In genomic region chr17:45106582-45106981, GRCh38 we compare ENCODE assay signal across 22 cellular contexts. TPM values are rescaled to one million over a fixed set of nuclear protein-coding genes. Genes with fewer than 3 reads are reported as not detected.
DNase-seq lines count a peak whose midpoint lies in the region; ATAC-seq, FAIRE-seq and TF ChIP-seq lines count a peak whose summit lies in the region.
"Had no signal": no experiment of that assay in that cellular context is flagged by ENCODE, and none has a peak within 500 bp of the region (broad histone marks: within the 10 kb centered on the region; RNA-seq: fewer than 3 reads in every experiment).

No MANE protein-coding gene starts in this region.

- CTCF ChIA-PET in GM12878 (lab: Yijun Ruan, JAX), result no interaction called here

- ATAC-seq in GM12878 (no peak), GM18520 (IDR thresholded peaks at IDR 0.05; ENCODE audit: unreplicated experiment) (no peak)
- ATAC-seq: GM23338; natural killer cell; stimulated activated naive B cell treated with anti-CD40 and anti-IgM and Interleukin-4, amounts not matched to agents 10 μg/mL and 1 μg/mL and 100 μg/mL, for 72 hours; WTC11 had no signal

- TF ChIP-seq EP300 in GM12878 (IDR thresholded peaks at IDR 0.05; ENCODE audit: borderline replicate concordance in 1 of 2, control insufficient read depth in 1 of 2, low read depth in 2 of 2, low read length in 2 of 2) (no peak), sigmoid colon (IDR thresholded peaks at IDR 0.05) (no peak)

- no peak for TF ChIP-seq RAD21 in GM12878 (IDR thresholded peaks at IDR 0.05; ENCODE audit: insufficient read depth, low read depth, low read length)

- H3K36me3 Mint-ChIP-seq in HFFc6 (ENCODE audit: low read depth), result peaks cover 25% of the 10 kb centered on the region
- H3K36me3 Mint-ChIP-seq: natural killer cell had no signal

- TF ChIP-seq POLR2A in GM12878 (IDR thresholded peaks at IDR 0.05; ENCODE audit: low read depth, low read length) (peak; percentile 35; the same call in 1 of the 2 replicates), sigmoid colon (IDR thresholded peaks at IDR 0.05) (no peak)

- H3K27me3 ChIP-seq in GM12878 (replicated peaks in 1 of 2; ENCODE audit: control insufficient read depth in 2 of 2, insufficient read depth in 2 of 2, low read length in 1 of 2) (no peaks in the 10 kb centered on the region), sigmoid colon (no peaks in the 10 kb centered on the region)
- H3K27me3 ChIP-seq: Peyer's patch had no signal

- in situ Hi-C loops in GM12878 (cut with MboI), result loop anchor here (10.0 kb wide), 1 partner anchor 182 kb away; no protein-coding TSS in a partner anchor

- peaks cover 10% of the 10 kb centered on the region for H3K27me3 Mint-ChIP-seq in HFFc6 (ENCODE audit: insufficient read depth)
- H3K27me3 Mint-ChIP-seq: stimulated activated naive B cell treated with anti-CD40 and anti-IgM and Interleukin-4, amounts not matched to agents 10 μg/mL and 1 μg/mL and 100 μg/mL, for 72 hours had no signal

- BruUV-seq in GM12878 (replicated peaks; lab: Mats Ljungman, UMichigan), result no TSS peak

- H2AFZ ChIP-seq in GM12878 (ENCODE audit: control insufficient read depth, low read depth, low read length), result no peak overlapping the region
- H2AFZ ChIP-seq: GM23338, parathyroid adenoma had no signal

- H3K4me3 Mint-ChIP-seq in HFFc6, result no peak overlapping the region
- H3K4me3 Mint-ChIP-seq: GM23338; natural killer cell; stimulated activated naive B cell treated with anti-CD40 and anti-IgM and Interleukin-4, amounts not matched to agents 10 μg/mL and 1 μg/mL and 100 μg/mL, for 72 hours; WTC11 had no signal

- H4K20me1 ChIP-seq in GM12878 (ENCODE audit: control insufficient read depth, insufficient read depth), result peaks cover 3% of the 10 kb centered on the region; the same call in 1 of the 2 replicates

- H3K9me3 ChIP-seq in GM12878 (replicated peaks; ENCODE audit: control insufficient read depth, insufficient read depth, low read length) (no peaks in the 10 kb centered on the region), sigmoid colon (no peaks in the 10 kb centered on the region)
- H3K9me3 ChIP-seq: Peyer's patch had no signal

- no peaks in the 10 kb centered on the region for H3K79me2 ChIP-seq in GM12878 (ENCODE audit: control insufficient read depth, insufficient read depth, low read length)
- H3K79me2 ChIP-seq: parathyroid adenoma had no signal

- DNase-seq in HFFc6, result no peak
- no peak for DNase-seq in GM12878 (ENCODE audit: low read depth, low spot score)
- peak; percentile 83 for DNase-seq in fibroblast of peridontal ligament (ENCODE audit: extremely low read depth)
- DNase-seq in sigmoid colon, result no peak
- no peak for DNase-seq in NCI-H82 treated with DMSO at 0.1 percent for 48 hours (lab: John Stamatoyannopoulos, UW; ENCODE audit: unreplicated experiment)
- DNase-seq in SKM-1 treated with dmso at 0.1 percent for 144 hours (lab: John Stamatoyannopoulos, UW; ENCODE audit: unreplicated experiment), result no peak
- DNase-seq: ACHN; activated naive CD4-positive, alpha-beta T cell treated with Interleukin-2 at 50 U/mL for 16 hours; cortex of kidney; DMS153; midbrain; natural killer cell; NCI-H1092; NCI-H187; NCI-H524 treated with DMSO at 0.1 percent for 48 hours; Peyer's patch; stimulated activated CD4-positive, alpha-beta T cell treated with anti-CD3 and anti-CD28 coated beads, Interleukin-4, amount 100 ng/mL, for 4 hours; stimulated activated naive B cell treated with anti-CD40 and anti-IgM and Interleukin-4, amounts not matched to agents 10 μg/mL and 1 μg/mL and 100 μg/mL, for 72 hours had no signal

- no peak for FAIRE-seq in GM12878 (lab: Jason Lieb, UNC)

- no peaks in the 10 kb centered on the region for H3K9me3 Mint-ChIP-seq in HFFc6
- H3K9me3 Mint-ChIP-seq: GM23338; natural killer cell; stimulated activated naive B cell treated with anti-CD40 and anti-IgM and Interleukin-4, amounts not matched to agents 10 μg/mL and 1 μg/mL and 100 μg/mL, for 72 hours; WTC11 had no signal

- no peak overlapping the region for H3K4me3 ChIP-seq in GM12878
- no peak overlapping the region for H3K4me3 ChIP-seq in sigmoid colon
- H3K4me3 ChIP-seq: GM23338, Peyer's patch had no signal

- H3K36me3 ChIP-seq in GM12878 (ENCODE audit: control insufficient read depth in 2 of 2, insufficient read depth in 2 of 2, low read length in 1 of 2) (peaks cover 47 to 51% of the 10 kb centered on the region in 2 experiments), sigmoid colon (peaks cover 28 to 76% (median 54%) of the 10 kb centered on the region in 4 donors)

- intact Hi-C loops in GM12878 (cut with micrococcal nuclease; ENCODE audit: unreplicated experiment), result no loop called here
- intact Hi-C loops in sigmoid colon (cut with DNase I), result no loop called here

- POLR2A ChIA-PET in GM12878 (lab: Charles Lee), result no interaction called here

- H3K27ac ChIP-seq in GM12878 (ENCODE audit: control insufficient read depth, insufficient read depth) (no peak overlapping the region), sigmoid colon (peak overlapping the region in 3 of 4 donors; percentile 27 to 87 (median 54))
- H3K27ac ChIP-seq: parathyroid adenoma, Peyer's patch had no signal

- RAD21 ChIA-PET in GM12878 (lab: Charles Lee; ENCODE audit: unreplicated experiment), result no interaction called here

- peaks cover 6% of the 10 kb centered on the region for H3K4me1 Mint-ChIP-seq in HFFc6 (ENCODE audit: low read depth)
- H3K4me1 Mint-ChIP-seq: WTC11 had no signal

- H3K4me1 ChIP-seq in GM12878 (ENCODE audit: control insufficient read depth, insufficient read depth, low read length), result peaks cover 3% of the 10 kb centered on the region; the same call in 1 of the 2 replicates
- H3K4me1 ChIP-seq in sigmoid colon, result peaks cover 0 to 55% (median 46%) of the 10 kb centered on the region in 4 donors
- H3K4me1 ChIP-seq: parathyroid adenoma had no signal

- 88% methylated on average over 5 of the region's 5 CpGs for WGBS in GM12878 (ENCODE audit: insufficient coverage, insufficient replicate concordance, low lambda C conversion rate, missing lambda C conversion rate)
- WGBS in sigmoid colon, 2 donors, result 91 to 92% methylated on average over 5 of the region's 5 CpGs

- SMC1A ChIA-PET in GM12878 (lab: Charles Lee; ENCODE audit: uncharacterized antibody, unreplicated experiment), result no interaction called here

- peak overlapping the region; percentile 30; the same call in 1 of the 2 replicates for H3K27ac Mint-ChIP-seq in HFFc6
- H3K27ac Mint-ChIP-seq: GM23338; stimulated activated naive B cell treated with anti-CD40 and anti-IgM and Interleukin-4, amounts not matched to agents 10 μg/mL and 1 μg/mL and 100 μg/mL, for 72 hours; WTC11 had no signal

- no peak overlapping the region for H3K4me2 ChIP-seq in GM12878 (ENCODE audit: control insufficient read depth, insufficient read depth)
- H3K4me2 ChIP-seq: GM23338 had no signal

- H3K9ac ChIP-seq in GM12878 (ENCODE audit: control insufficient read depth, insufficient read depth, low read length), result no peak overlapping the region
- H3K9ac ChIP-seq: parathyroid adenoma had no signal

- TF ChIP-seq CTCF in HFFc6 (IDR thresholded peaks at IDR 0.05) (no peak), GM12878 (IDR thresholded peaks at IDR 0.05 in 2 of 3, conservative IDR thresholded peaks at IDR 0.05 in 1 of 3; ENCODE audit: control insufficient read depth in 2 of 3, extremely low read depth in 1 of 3, insufficient read depth in 1 of 3, low read depth in 3 of 3, low read length in 3 of 3) (no peak), sigmoid colon (IDR thresholded peaks at IDR 0.05) (no peak)

RNA-seq across cellular contexts. Expression of gene PLCD3, which starts 25.7 kb away (rescaled TPM):
- total RNA-seq in HFFc6 (2021; fragmentation: NEBNext Ultra II Directional; extraction: Animal tissue kit (Norgen Biotek cat#: 25700)), result 100 to 1,000 TPM in 1 of 6 experiments, 10 to 100 TPM in 5; 77.2 to 112 (median 83.8) TPM
- 0.12 and 1.5 TPM in 2 replicates for total RNA-seq in GM12878 (2013; cell fraction: nucleolus; rRNA removed)
- total RNA-seq in GM12878 (2014; rRNA removed), result 0.45 and 0.76 TPM in 2 replicates
- total RNA-seq in GM12878 (2014; rRNA removed; fragmentation: Illumina TruSeq; extraction: Trizol), result 0.28 and 0.36 TPM in 2 replicates
- total RNA-seq in GM12878 (2021), result 1.6 and 2.4 TPM in 2 replicates
- not detected for polyA plus RNA-seq in GM12878 (2011; ENCODE audit: low read depth)
- polyA plus RNA-seq in GM12878 (2011; rRNA removed), result 0.52 and 1.2 TPM in 2 replicates
- 0.99 and 1.9 TPM in 2 replicates for polyA plus RNA-seq in GM12878 (2011; cell fraction: cytosol; rRNA removed)
- 1.6 and 2.0 TPM in 2 replicates for polyA plus RNA-seq in GM12878 (2011; cell fraction: nucleus; rRNA removed)
- polyA plus RNA-seq in GM12878 (2012), result 0.41 and 0.88 TPM in 2 replicates
- polyA plus RNA-seq in GM12878 (2014; fragmentation: Illumina TruSeq; extraction: Trizol), result 0.03 and 1.6 TPM in 2 replicates
- under 1 TPM; 0.02 to 0.04 TPM for polyA plus RNA-seq in GM12878 (2014; fragmentation: Nextera tagmentation; extraction: Ambion mirVana)
- 1.2 and 1.6 TPM in 2 replicates for polyA plus RNA-seq in GM12878 (2014; rRNA removed)
- under 1 TPM; 0.13 to 0.43 TPM for polyA plus RNA-seq in GM12878 (2016; fragmentation: Nextera tagmentation; extraction: Ambion mirVana)
- polyA minus RNA-seq in GM12878 (2011; rRNA and poly(A)+ RNA removed), result 1.5 and 4.4 TPM in 2 replicates
- polyA minus RNA-seq in GM12878 (2011; cell fraction: cytosol; rRNA and poly(A)+ RNA removed), result 2.7 and 3.5 TPM in 2 replicates
- polyA minus RNA-seq in GM12878 (2011; cell fraction: nucleus; rRNA and poly(A)+ RNA removed), result 0.60 and 1.1 TPM in 2 replicates
- total RNA-seq in sigmoid colon, result 10 to 100 TPM; 27.4 to 45.7 (median 33.9) TPM
- polyA plus RNA-seq in sigmoid colon, result 100 to 1,000 TPM; 114 to 274 (median 137) TPM

RNA-seq across cellular contexts. Expression of gene ACBD4, which starts 28.9 kb away (rescaled TPM):
- total RNA-seq in HFFc6 (2021; fragmentation: NEBNext Ultra II Directional; extraction: Animal tissue kit (Norgen Biotek cat#: 25700)), result 1 to 10 TPM; 5.0 to 8.0 (median 6.5) TPM
- 14.7 and 14.8 TPM in 2 replicates for total RNA-seq in GM12878 (2013; cell fraction: nucleolus; rRNA removed)
- total RNA-seq in GM12878 (2014; rRNA removed), result 8.1 and 10.2 TPM in 2 replicates
- total RNA-seq in GM12878 (2014; rRNA removed; fragmentation: Illumina TruSeq; extraction: Trizol), result 5.4 and 5.7 TPM in 2 replicates
- 10.0 and 10.1 TPM in 2 replicates for total RNA-seq in GM12878 (2021)
- polyA plus RNA-seq in GM12878 (2011; ENCODE audit: low read depth), result 2.2 TPM
- 4.4 and 6.5 TPM in 2 replicates for polyA plus RNA-seq in GM12878 (2011; rRNA removed)
- polyA plus RNA-seq in GM12878 (2011; cell fraction: cytosol; rRNA removed), result 6.3 and 10.3 TPM in 2 replicates
- 28.8 and 29.4 TPM in 2 replicates for polyA plus RNA-seq in GM12878 (2011; cell fraction: nucleus; rRNA removed)
- 10.5 and 11.0 TPM in 2 replicates for polyA plus RNA-seq in GM12878 (2012)
- 4.5 and 5.7 TPM in 2 replicates for polyA plus RNA-seq in GM12878 (2014; fragmentation: Illumina TruSeq; extraction: Trizol)
- polyA plus RNA-seq in GM12878 (2014; fragmentation: Nextera tagmentation; extraction: Ambion mirVana), result under 1 TPM; 0.20 to 0.27 TPM
- polyA plus RNA-seq in GM12878 (2014; rRNA removed), result 13.8 and 17.6 TPM in 2 replicates
- polyA plus RNA-seq in GM12878 (2016; fragmentation: Nextera tagmentation; extraction: Ambion mirVana), result 1 to 10 TPM; 7.2 to 9.9 TPM
- polyA minus RNA-seq in GM12878 (2011; rRNA and poly(A)+ RNA removed), result 2.6 and 6.4 TPM in 2 replicates
- polyA minus RNA-seq in GM12878 (2011; cell fraction: cytosol; rRNA and poly(A)+ RNA removed), result 2.5 and 4.0 TPM in 2 replicates
- polyA minus RNA-seq in GM12878 (2011; cell fraction: nucleus; rRNA and poly(A)+ RNA removed), result 11.6 and 15.2 TPM in 2 replicates
- 10 to 100 TPM; 20.0 to 24.9 (median 21.9) TPM for total RNA-seq in sigmoid colon
- polyA plus RNA-seq in sigmoid colon, result 10 to 100 TPM; 13.2 to 36.5 (median 20.1) TPM

RNA-seq across cellular contexts. Expression of gene HEXIM1, which starts 41.7 kb away (rescaled TPM):
- 10 to 100 TPM; 31.8 to 42.0 (median 34.5) TPM for total RNA-seq in HFFc6 (2021; fragmentation: NEBNext Ultra II Directional; extraction: Animal tissue kit (Norgen Biotek cat#: 25700))
- 5.6 and 6.3 TPM in 2 replicates for total RNA-seq in GM12878 (2013; cell fraction: nucleolus; rRNA removed)
- 12.2 and 13.4 TPM in 2 replicates for total RNA-seq in GM12878 (2014; rRNA removed)
- 4.4 and 4.7 TPM in 2 replicates for total RNA-seq in GM12878 (2014; rRNA removed; fragmentation: Illumina TruSeq; extraction: Trizol)
- total RNA-seq in GM12878 (2021), result 23.9 and 24.1 TPM in 2 replicates
- polyA plus RNA-seq in GM12878 (2011; ENCODE audit: low read depth), result 13.4 TPM
- 7.3 and 8.8 TPM in 2 replicates for polyA plus RNA-seq in GM12878 (2011; rRNA removed)
- 7.9 and 9.4 TPM in 2 replicates for polyA plus RNA-seq in GM12878 (2011; cell fraction: cytosol; rRNA removed)
- 9.7 and 14.2 TPM in 2 replicates for polyA plus RNA-seq in GM12878 (2011; cell fraction: nucleus; rRNA removed)
- polyA plus RNA-seq in GM12878 (2012), result 18.6 and 27.4 TPM in 2 replicates
- 9.9 and 16.0 TPM in 2 replicates for polyA plus RNA-seq in GM12878 (2014; fragmentation: Illumina TruSeq; extraction: Trizol)
- polyA plus RNA-seq in GM12878 (2014; fragmentation: Nextera tagmentation; extraction: Ambion mirVana), result 1 to 10 TPM; 1.9 to 2.1 TPM
- 17.2 and 19.4 TPM in 2 replicates for polyA plus RNA-seq in GM12878 (2014; rRNA removed)
- 1 to 10 TPM; 8.3 to 9.3 TPM for polyA plus RNA-seq in GM12878 (2016; fragmentation: Nextera tagmentation; extraction: Ambion mirVana)
- 2.5 and 4.7 TPM in 2 replicates for polyA minus RNA-seq in GM12878 (2011; rRNA and poly(A)+ RNA removed)
- 4.3 and 5.0 TPM in 2 replicates for polyA minus RNA-seq in GM12878 (2011; cell fraction: cytosol; rRNA and poly(A)+ RNA removed)
- 5.4 and 10.4 TPM in 2 replicates for polyA minus RNA-seq in GM12878 (2011; cell fraction: nucleus; rRNA and poly(A)+ RNA removed)
- total RNA-seq in sigmoid colon, result 10 to 100 TPM; 41.0 to 60.9 (median 49.4) TPM
- polyA plus RNA-seq in sigmoid colon, result 10 to 100 TPM; 21.6 to 38.8 (median 24.7) TPM

RNA-seq across cellular contexts. Expression of gene NMT1, which starts 45.5 kb away (rescaled TPM):
- 100 to 1,000 TPM; 135 to 152 (median 142) TPM for total RNA-seq in HFFc6 (2021; fragmentation: NEBNext Ultra II Directional; extraction: Animal tissue kit (Norgen Biotek cat#: 25700))
- 95.0 and 103 TPM in 2 replicates for total RNA-seq in GM12878 (2013; cell fraction: nucleolus; rRNA removed)
- total RNA-seq in GM12878 (2014; rRNA removed) (118 and 121 TPM in 2 replicates), GM12878 (2014; rRNA removed; fragmentation: Illumina TruSeq; extraction: Trizol) (391 and 395 TPM in 2 replicates), GM12878 (2021) (204 and 223 TPM in 2 replicates), sigmoid colon (10 to 100 TPM; 41.0 to 59.2 (median 55.6) TPM)
- 42.9 TPM for polyA plus RNA-seq in GM12878 (2011; ENCODE audit: low read depth)
- polyA plus RNA-seq in GM12878 (2011; rRNA removed) (116 and 138 TPM in 2 replicates), GM12878 (2014; fragmentation: Illumina TruSeq; extraction: Trizol) (80.7 and 216 TPM in 2 replicates), GM12878 (2014; fragmentation: Nextera tagmentation; extraction: Ambion mirVana) (100 to 1,000 TPM; 282 to 342 TPM), GM12878 (2014; rRNA removed) (96.7 and 112 TPM in 2 replicates), GM12878 (2016; fragmentation: Nextera tagmentation; extraction: Ambion mirVana) (100 to 1,000 TPM; 221 to 226 TPM), sigmoid colon (10 to 100 TPM; 13.2 to 38.4 (median 15.3) TPM)
- 65.2 and 75.7 TPM in 2 replicates for polyA plus RNA-seq in GM12878 (2011; cell fraction: cytosol; rRNA removed)
- 129 and 147 TPM in 2 replicates for polyA plus RNA-seq in GM12878 (2011; cell fraction: nucleus; rRNA removed)
- polyA plus RNA-seq in GM12878 (2012), result 87.9 and 96.7 TPM in 2 replicates
- 62.4 and 90.4 TPM in 2 replicates for polyA minus RNA-seq in GM12878 (2011; rRNA and poly(A)+ RNA removed)
- polyA minus RNA-seq in GM12878 (2011; cell fraction: cytosol; rRNA and poly(A)+ RNA removed), result 128 and 150 TPM in 2 replicates
- polyA minus RNA-seq in GM12878 (2011; cell fraction: nucleus; rRNA and poly(A)+ RNA removed), result 33.1 and 219 TPM in 2 replicates

RNA-seq across cellular contexts. Expression of gene HEXIM2, which starts 55.1 kb away (rescaled TPM):
- 1 to 10 TPM; 4.8 to 9.5 (median 6.2) TPM for total RNA-seq in HFFc6 (2021; fragmentation: NEBNext Ultra II Directional; extraction: Animal tissue kit (Norgen Biotek cat#: 25700))
- total RNA-seq in GM12878 (2013; cell fraction: nucleolus; rRNA removed), result 3.0 TPM in 2 replicates
- 8.3 and 8.7 TPM in 2 replicates for total RNA-seq in GM12878 (2014; rRNA removed)
- total RNA-seq in GM12878 (2014; rRNA removed; fragmentation: Illumina TruSeq; extraction: Trizol), result 4.8 and 5.1 TPM in 2 replicates
- 7.6 and 9.7 TPM in 2 replicates for total RNA-seq in GM12878 (2021)
- 3.6 TPM for polyA plus RNA-seq in GM12878 (2011; ENCODE audit: low read depth)
- polyA plus RNA-seq in GM12878 (2011; rRNA removed), result 4.3 and 5.8 TPM in 2 replicates
- polyA plus RNA-seq in GM12878 (2011; cell fraction: cytosol; rRNA removed), result 9.7 and 12.0 TPM in 2 replicates
- 6.9 and 8.7 TPM in 2 replicates for polyA plus RNA-seq in GM12878 (2011; cell fraction: nucleus; rRNA removed)
- 8.8 and 9.2 TPM in 2 replicates for polyA plus RNA-seq in GM12878 (2012)
- polyA plus RNA-seq in GM12878 (2014; fragmentation: Illumina TruSeq; extraction: Trizol), result 0.87 and 4.9 TPM in 2 replicates
- under 1 TPM; 0.10 to 0.22 TPM for polyA plus RNA-seq in GM12878 (2014; fragmentation: Nextera tagmentation; extraction: Ambion mirVana)
- polyA plus RNA-seq in GM12878 (2014; rRNA removed), result 7.1 and 12.5 TPM in 2 replicates
- polyA plus RNA-seq in GM12878 (2016; fragmentation: Nextera tagmentation; extraction: Ambion mirVana), result 10 to 100 TPM in 1 of 2 experiments, 1 to 10 TPM in 1; 9.7 to 10.3 TPM
- 4.2 and 9.8 TPM in 2 replicates for polyA minus RNA-seq in GM12878 (2011; rRNA and poly(A)+ RNA removed)
- polyA minus RNA-seq in GM12878 (2011; cell fraction: cytosol; rRNA and poly(A)+ RNA removed), result 3.3 and 3.4 TPM in 2 replicates
- 1.6 and 3.1 TPM in 2 replicates for polyA minus RNA-seq in GM12878 (2011; cell fraction: nucleus; rRNA and poly(A)+ RNA removed)
- 10 to 100 TPM in 2 of 4 donors, 1 to 10 TPM in 2; 7.5 to 14.7 (median 11.2) TPM for total RNA-seq in sigmoid colon
- polyA plus RNA-seq in sigmoid colon, result 1 to 10 TPM; 1.8 to 7.8 (median 6.6) TPM

Comparison
In these comparisons a context has a peak if more than half of its experiments do, and no peak if none do; other contexts are left out.
1. RNA of gene PLCD3, which starts 25.7 kb away (total RNA-seq): 77.2 to 112 TPM in HFFc6 and 27.4 to 45.7 TPM in sigmoid colon; 0.12 to 2.4 TPM in GM12878; every median in the first group is over 4 times any median in the second.